9 cellular contexts compared by ENCODE assay signal in genomic region chr2:167401309-167401708, GRCh38.
"Had no signal": no experiment of that assay in that cellular context is flagged by ENCODE, and none has a peak within 500 bp of the region (broad histone marks: within the 10 kb centered on the region; RNA-seq: fewer than 3 reads in every experiment).

No MANE protein-coding gene starts in this region.

- H3K4me3 Mint-ChIP-seq: HFFc6 had no signal

- FAIRE-seq: H54, HTR-8/SVneo, K562 had no signal

- H3K4me1 ChIP-seq: HAP-1 had no signal

- H3K36me3 ChIP-seq: HAP-1 had no signal

- H3K4me3 ChIP-seq: HAP-1, K562 had no signal

- ATAC-seq: HCT116, K562 had no signal

- H3K27ac Mint-ChIP-seq: HFFc6 had no signal

- DNase-seq: GOT3, HFFc6, IMR-90, KG1 had no signal

- H3K9me3 ChIP-seq: HAP-1 had no signal
